Comparison of ENCODE assay signal across 20 cellular contexts in the genomic region with DNA sequence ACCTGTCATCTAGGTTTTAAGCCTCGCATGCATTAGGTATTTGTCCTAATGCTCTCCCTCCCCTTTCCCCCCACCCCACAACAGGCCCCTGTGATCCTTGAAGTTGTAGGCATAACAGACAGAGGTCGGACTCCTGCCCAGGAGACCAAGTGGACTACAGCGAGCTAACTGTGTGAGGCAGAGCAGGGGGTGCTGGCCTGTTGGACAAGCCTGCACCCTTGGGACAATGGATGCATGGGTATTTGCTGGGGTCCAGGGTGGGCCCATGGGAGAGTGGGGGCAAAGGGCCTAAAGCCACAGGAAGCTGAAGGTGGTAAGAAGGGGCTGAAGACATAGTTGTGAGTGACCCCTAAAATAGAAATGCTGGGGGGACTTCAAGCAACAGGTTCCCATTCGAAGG. TPM values are rescaled to one million over a fixed set of nuclear protein-coding genes. Genes with fewer than 3 reads are reported as not detected.
"Had no signal": no experiment of that assay in that cellular context is flagged by ENCODE, and none has a peak within 500 bp of the region (broad histone marks: within the 10 kb centered on the region; RNA-seq: fewer than 3 reads in every experiment).

No MANE protein-coding gene starts in this region.

- H3K9me3 ChIP-seq: suprapubic skin had no signal

- H3K27me3 ChIP-seq: right atrium auricular region had no signal

- H3K36me3 ChIP-seq: gastroesophageal sphincter, right atrium auricular region, suprapubic skin had no signal

- H3K27me3 Mint-ChIP-seq: activated CD4-positive, alpha-beta T cell treated with anti-CD3 and anti-CD28 coated beads, Interleukin-2, amount 10 ng/mL, durations not matched to agents 24 days and 14 days; naive B cell had no signal

- H3K4me3 ChIP-seq: gastroesophageal sphincter, lung, right atrium auricular region, skin epidermis, suprapubic skin had no signal

- DNase-seq: activated CD4-positive, alpha-beta T cell treated with anti-CD3 and anti-CD28 coated beads, Interleukin-2, amount 10 ng/mL, durations not matched to agents 24 days and 14 days; activated CD4-positive, CD25-positive, alpha-beta regulatory T cell; activated naive CD4-positive, alpha-beta T cell; heart right ventricle; left colon; naive B cell; nucleus accumbens; stimulated activated CD4-positive, alpha-beta T cell treated with anti-CD3 and anti-CD28 coated beads, Interleukin-4, amount 100 ng/mL, for 4 hours; stimulated activated CD8-positive, alpha-beta memory T cell treated with anti-CD3 and anti-CD28 coated beads, Interleukin-4, amount 100 ng/mL, for 48 hours; stimulated activated naive CD8-positive, alpha-beta T cell treated with anti-CD3 and anti-CD28 coated beads, Interleukin-15, Interleukin-2, amounts not matched to agents 100 U/mL and 50 U/mL, for 24 hours; trophoblast cell had no signal

- H3K4me1 ChIP-seq: suprapubic skin had no signal

- H3K27ac Mint-ChIP-seq: activated CD4-positive, alpha-beta T cell treated with anti-CD3 and anti-CD28 coated beads, Interleukin-2, amount 10 ng/mL, durations not matched to agents 24 days and 14 days; progenitor cell of endocrine pancreas had no signal

- H3K27ac ChIP-seq: gastroesophageal sphincter, right atrium auricular region, suprapubic skin had no signal

- ATAC-seq: gastroesophageal sphincter; heart right ventricle; left colon; stimulated activated naive CD8-positive, alpha-beta T cell treated with anti-CD3 and anti-CD28 coated beads, Interleukin-15, Interleukin-2, amounts not matched to agents 100 U/mL and 50 U/mL, for 24 hours had no signal

- H3K9me3 Mint-ChIP-seq: activated CD4-positive, alpha-beta T cell treated with anti-CD3 and anti-CD28 coated beads, Interleukin-2, amount 10 ng/mL, durations not matched to agents 24 days and 14 days had no signal

RNA-seq across cellular contexts. Expression of gene ANKRD63, which starts 22.4 kb away (rescaled TPM):
- total RNA-seq: activated CD4-positive, alpha-beta T cell treated with anti-CD3 and anti-CD28 coated beads, Interleukin-2, amount 10 ng/mL, durations not matched to agents 24 days and 14 days; left colon; lung; progenitor cell of endocrine pancreas; suprapubic skin had no signal
- polyA plus RNA-seq: adipose tissue, esophagus, heart right ventricle, lung had no signal

RNA-seq across cellular contexts. Expression of gene PHGR1, which starts 45.6 kb away (rescaled TPM):
- total RNA-seq: activated CD4-positive, alpha-beta T cell treated with anti-CD3 and anti-CD28 coated beads, Interleukin-2, amount 10 ng/mL, durations not matched to agents 24 days and 14 days; gastroesophageal sphincter; heart right ventricle; lung; right atrium auricular region; suprapubic skin; T-helper 2 cell treated with Interferon-gamma antibody and Interleukin-4, amounts not matched to agents 100 ng/mL and 5 ng/mL, for 36 hours had no signal
- polyA plus RNA-seq: heart right ventricle had no signal
